In genomic region chr14:78790262-78790661, GRCh38 we compare ENCODE assay signal across 15 cellular contexts.
A peak's percentile ranks its signal among the peaks of the same experiment; 100 is the strongest.
DNase-seq lines count a peak whose midpoint lies in the region; ATAC-seq, FAIRE-seq and TF ChIP-seq lines count a peak whose summit lies in the region.
"Had no signal": no experiment of that assay in that cellular context is flagged by ENCODE, and none has a peak within 500 bp of the region (broad histone marks: within the 10 kb centered on the region; RNA-seq: fewer than 3 reads in every experiment).

No MANE protein-coding gene starts in this region.

- no peak for ATAC-seq in GM19397 (IDR thresholded peaks at IDR 0.05; ENCODE audit: unreplicated experiment)
- ATAC-seq: heart left ventricle had no signal

- no peak overlapping the region for H3K27ac Mint-ChIP-seq in neural progenitor cell

- H3F3A ChIP-seq in neural progenitor cell (ENCODE audit: low read depth) = no peaks in the 10 kb centered on the region

- H3K36me3 ChIP-seq in neural progenitor cell = no peaks in the 10 kb centered on the region
- H3K36me3 ChIP-seq: brain microvascular endothelial cell, heart left ventricle, neutrophil had no signal

- TF ChIP-seq CTCF in neural progenitor cell (IDR thresholded peaks at IDR 0.05) (peak; percentile 58), GM13977 (IDR thresholded peaks at IDR 0.05; ENCODE audit: extremely low read depth, insufficient read depth, missing control alignments) (no peak)

- no peaks in the 10 kb centered on the region for H4K20me1 ChIP-seq in neural progenitor cell (ENCODE audit: low read depth)

- H3K79me2 ChIP-seq in neural progenitor cell (ENCODE audit: low read depth) = no peaks in the 10 kb centered on the region

- in situ Hi-C loops in G401 (cut with HindIII; ENCODE audit: low sequenced_read_pairs) = no loop called here
- in situ Hi-C loops in GM13977 (cut with MboI; ENCODE audit: low pct_unique_long_range_greater_than_20kb, low sequenced_read_pairs, unreplicated experiment) = no loop called here

- H3K4me3 Mint-ChIP-seq in neural progenitor cell = no peak overlapping the region

- H3K4me2 ChIP-seq in neural progenitor cell = no peak overlapping the region

- H3K36me3 Mint-ChIP-seq in neural progenitor cell = no peaks in the 10 kb centered on the region

- no peak overlapping the region for H3K9ac ChIP-seq in neural progenitor cell

- no peak overlapping the region for H3K4me3 ChIP-seq in neural progenitor cell
- H3K4me3 ChIP-seq: heart left ventricle had no signal

- DNase-seq in G401 (ENCODE audit: low spot score) (peak; percentile 1), NCI-H2227 (lab: John Stamatoyannopoulos, UW; ENCODE audit: unreplicated experiment) (peak; percentile 31), neural progenitor cell (ENCODE audit: low spot score) (peak; percentile 37), GM12892 (ENCODE audit: insufficient read length) (no peak), GM13977 (ENCODE audit: low spot score) (no peak)
- DNase-seq: activated naive CD4-positive, alpha-beta T cell; brain microvascular endothelial cell; heart left ventricle; MV-4-11; NCI-H446 treated with DMSO at 0.1 percent for 48 hours; SHP77 treated with DMSO at 0.1 percent for 48 hours; small intestine had no signal

- H3K27ac ChIP-seq in cingulate gyrus (ENCODE audit: low read depth, low read length) (peak overlapping the region; percentile 13), neural progenitor cell (no peak overlapping the region)
- H3K27ac ChIP-seq: brain microvascular endothelial cell, heart left ventricle, neutrophil had no signal

- TF ChIP-seq POLR2A in GM12892 (IDR thresholded peaks at IDR 0.05; ENCODE audit: low read depth, low read length) = no peak

- H3K27me3 Mint-ChIP-seq in neural progenitor cell (ENCODE audit: insufficient read depth, low read depth) = no peaks in the 10 kb centered on the region

- no peaks in the 10 kb centered on the region for H3K27me3 ChIP-seq in neural progenitor cell
- H3K27me3 ChIP-seq: brain microvascular endothelial cell, heart left ventricle, neutrophil had no signal

- no peaks in the 10 kb centered on the region for H3K4me1 ChIP-seq in neural progenitor cell
- H3K4me1 ChIP-seq: heart left ventricle had no signal

- no peaks in the 10 kb centered on the region for H3K9me3 Mint-ChIP-seq in neural progenitor cell

- no peak for FAIRE-seq in GM12892 (lab: Jason Lieb, UNC)
- FAIRE-seq: small intestine had no signal

- H2AFZ ChIP-seq in neural progenitor cell (replicated peaks) = peak overlapping the region; percentile 65

- no peaks in the 10 kb centered on the region for H3K4me1 Mint-ChIP-seq in neural progenitor cell

- no peaks in the 10 kb centered on the region for H3K9me3 ChIP-seq in neural progenitor cell (ENCODE audit: low read depth)
- H3K9me3 ChIP-seq: heart left ventricle, neutrophil had no signal

Comparison
In these comparisons a context has a peak if more than half of its experiments do, and no peak if none do; other contexts are left out.
1. DNase-seq: peak in G401 (single experiment), NCI-H2227 (single experiment) and neural progenitor cell (single experiment); none in GM12892 (single experiment) and GM13977 (single experiment).